ENCODE assay signal across 34 cellular contexts in the genomic region with DNA sequence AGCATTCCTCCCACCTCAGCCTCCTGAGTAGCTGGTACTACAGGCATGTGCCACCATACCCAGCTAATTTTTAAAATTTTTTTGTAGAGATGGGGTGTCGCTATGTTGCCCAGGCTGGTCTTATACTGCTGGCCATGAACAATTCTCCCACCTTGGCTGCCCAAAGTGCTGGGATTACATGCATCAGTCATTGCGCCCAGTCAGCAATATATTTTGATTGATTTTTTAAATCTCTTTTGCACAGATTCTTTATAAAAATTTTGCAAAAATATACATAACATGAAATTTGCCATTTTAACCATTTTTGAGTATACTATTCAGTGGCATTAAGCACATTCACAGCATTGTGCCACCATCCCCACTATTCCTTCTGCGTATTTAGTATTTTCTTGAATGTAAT.
"Had no signal": no experiment of that assay in that cellular context is flagged by ENCODE, and none has a peak within 500 bp of the region (broad histone marks: within the 10 kb centered on the region; RNA-seq: fewer than 3 reads in every experiment).

No MANE protein-coding gene starts in this region.

- ATAC-seq: activated CD8-positive, alpha-beta T cell treated with anti-CD3 and anti-CD28 coated beads for 36 hours; activated naive CD4-positive, alpha-beta T cell treated with anti-CD3 and anti-CD28 coated beads, Interleukin-2, amount 50 U/mL, for 72 hours; activated T-cell treated with anti-CD3 and anti-CD28 coated beads, Interleukin-2, amount 50 U/mL, for 4 hours; activated T-cell treated with anti-CD3 and anti-CD28 coated beads, Interleukin-2, amount 50 U/mL, for 72 hours; activated T-helper 17 cell treated with anti-CD3 and anti-CD28 coated beads, Interleukin-2, amount 50 U/mL, for 72 hours; body of pancreas had no signal

- H3K4me3 ChIP-seq: adrenal gland, body of pancreas, breast epithelium had no signal

- FAIRE-seq: astrocyte, colon, TTC549 had no signal

- H3K4me1 ChIP-seq: adrenal gland, breast epithelium had no signal

- H3K27ac ChIP-seq: adrenal gland, body of pancreas, brain microvascular endothelial cell, breast epithelium, VCaP had no signal

- H3K27me3 ChIP-seq: adrenal gland, body of pancreas, brain microvascular endothelial cell, breast epithelium had no signal

- DNase-seq: activated B cell treated with CpG ODN at 0.5 μM for 24 hours; activated CD4-positive, alpha-beta memory T cell treated with anti-CD3 and anti-CD28 coated beads for 36 hours; activated CD4-positive, alpha-beta T cell treated with anti-CD3 and anti-CD28 coated beads for 4 hours; activated CD4-positive, alpha-beta T cell treated with anti-CD3 and anti-CD28 coated beads, Interleukin-2, amount 10 ng/mL, durations not matched to agents 24 days and 14 days; activated CD4-positive, alpha-beta T cell treated with anti-CD3 and anti-CD28 coated beads, Interleukin-2, amount 50 U/mL, for 1 hour; activated CD4-positive, alpha-beta T cell treated with anti-CD3 and anti-CD28 coated beads, Interleukin-2, amount 50 U/mL, for 4 hours; activated CD4-positive, CD25-positive, alpha-beta regulatory T cell treated with anti-CD3 and anti-CD28 coated beads, Interleukin-2, amount 50 U/mL, for 72 hours; activated CD8-positive, alpha-beta memory T cell treated with anti-CD3 and anti-CD28 coated beads, Interleukin-2, amount 50 U/mL, for 4 hours; activated CD8-positive, alpha-beta T cell treated with anti-CD3 and anti-CD28 coated beads for 36 hours; activated effector memory CD4-positive, alpha-beta T cell treated with anti-CD3 and anti-CD28 coated beads, Interleukin-2, amount 50 U/mL, for 16 hours; activated gamma-delta T cell treated with Interleukin-2 at 50 U/mL for 16 hours; activated naive CD4-positive, alpha-beta T cell; activated naive CD4-positive, alpha-beta T cell treated with anti-CD3 and anti-CD28 coated beads for 36 hours; activated naive CD4-positive, alpha-beta T cell treated with anti-CD3 and anti-CD28 coated beads, Interleukin-2, amount 50 U/mL, for 16 hours; activated naive CD8-positive, alpha-beta T cell treated with anti-CD3 and anti-CD28 coated beads for 36 hours; activated T-cell treated with anti-CD3 and anti-CD28 coated beads for 4 hours; activated T-cell treated with anti-CD3 and anti-CD28 coated beads, Interleukin-2, amount 50 U/mL, for 1 hour; activated T-cell treated with anti-CD3 and anti-CD28 coated beads, Interleukin-2, amount 50 U/mL, for 4 hours; activated T-cell treated with anti-CD3 and anti-CD28 coated beads, Interleukin-2, amount 50 U/mL, for 72 hours; adrenal gland; amniotic stem cell; aorta; body of pancreas; brain microvascular endothelial cell; central memory CD4-positive, alpha-beta T cell; T-helper 2 cell; T-helper 9 cell had no signal

- H3K36me3 ChIP-seq: adrenal gland, brain microvascular endothelial cell, breast epithelium had no signal
